ENCODE assay signal across 9 cellular contexts in genomic region chr19:56112313-56112709, GRCh38. TPM values are rescaled to one million over a fixed set of nuclear protein-coding genes. Genes with fewer than 3 reads are reported as not detected.
DNase-seq lines count a peak whose midpoint lies in the region; ATAC-seq and TF ChIP-seq lines count a peak whose summit lies in the region.
"Had no signal": no experiment of that assay in that cellular context is flagged by ENCODE, and none has a peak within 500 bp of the region (broad histone marks: within the 10 kb centered on the region; RNA-seq: fewer than 3 reads in every experiment).

No MANE protein-coding gene starts in this region.

- H2BK5ac ChIP-seq in mesenchymal stem cell (ENCODE audit: low read depth, low read length, poor library complexity, severe bottlenecking) = no peak overlapping the region

- H3K27ac Mint-ChIP-seq in activated B cell treated with CpG ODN at 0.5 μM for 24 hours = peak overlapping the region; percentile 84

- CTCF ChIA-PET in activated B cell treated with CpG ODN at 0.5 μM for 24 hours (lab: Charles Lee) = interaction anchor here (1.0 kb wide), 1 partner anchor 141 kb away, joined by 3 read pairs; no protein-coding TSS in a partner anchor

- DNase-seq in GM20000 (ENCODE audit: low spot score) = peak; percentile 42
- DNase-seq in activated B cell treated with CpG ODN at 0.5 μM for 24 hours = no peak
- DNase-seq in mesenchymal stem cell = no peak
- DNase-seq in A172 (ENCODE audit: low spot score) = no peak
- DNase-seq in stimulated activated CD4-positive, alpha-beta T cell treated with anti-CD3 and anti-CD28 coated beads, Interleukin-12 subunit alpha, Interleukin-12 subunit beta, amount 100 ng/mL, for 4 hours = no peak
- DNase-seq in D341Med (ENCODE audit: low spot score) = no peak
- DNase-seq: T-helper 9 cell had no signal

- H4K8ac ChIP-seq in mesenchymal stem cell (ENCODE audit: low read length) = no peak overlapping the region

- ATAC-seq in activated B cell treated with CpG ODN at 0.5 μM for 24 hours (ENCODE audit: low read depth) = no peak
- no peak for ATAC-seq in GM18870 (IDR thresholded peaks at IDR 0.05; ENCODE audit: unreplicated experiment)

- peaks cover 9% of the 10 kb centered on the region for H3K36me3 Mint-ChIP-seq in activated B cell treated with CpG ODN at 0.5 μM for 24 hours (ENCODE audit: low read depth)

- H2BK15ac ChIP-seq in mesenchymal stem cell (ENCODE audit: low read depth, poor library complexity, severe bottlenecking) = no peak overlapping the region

- H2AK5ac ChIP-seq in mesenchymal stem cell (ENCODE audit: low read length, severe bottlenecking) = peak overlapping the region; percentile 72

- no peaks in the 10 kb centered on the region for H3K9me3 Mint-ChIP-seq in activated B cell treated with CpG ODN at 0.5 μM for 24 hours

- peaks cover 16% of the 10 kb centered on the region; the same call in 1 of the 2 replicates for H3K36me3 ChIP-seq in BLaER1
- H3K36me3 ChIP-seq in mesenchymal stem cell (ENCODE audit: control insufficient read depth in 1 of 2, insufficient read depth in 2 of 2, low read depth in 1 of 2, low read length in 2 of 2) = peaks cover 3 to 45% of the 10 kb centered on the region in 2 experiments

- H3K4me1 ChIP-seq in BLaER1 = peaks cover 99% of the 10 kb centered on the region
- H3K4me1 ChIP-seq in mesenchymal stem cell (ENCODE audit: control insufficient read depth, insufficient read depth, low read depth, low read length) = peaks cover 70% of the 10 kb centered on the region

- peak overlapping the region; percentile 58 for H3K4me3 Mint-ChIP-seq in activated B cell treated with CpG ODN at 0.5 μM for 24 hours

- no peak overlapping the region for H2BK12ac ChIP-seq in mesenchymal stem cell (ENCODE audit: low read length in 2 of 2)

- no peak overlapping the region for H3K18ac ChIP-seq in mesenchymal stem cell (ENCODE audit: low read depth in 1 of 2, low read length in 2 of 2)

- H3K9me3 ChIP-seq in BLaER1 (no peaks in the 10 kb centered on the region), mesenchymal stem cell (ENCODE audit: control insufficient read depth, low read length) (no peaks in the 10 kb centered on the region)

- H3K27ac ChIP-seq in BLaER1 = peak overlapping the region; percentile 90
- H3K27ac ChIP-seq in mesenchymal stem cell (ENCODE audit: low read length, poor library complexity, severe bottlenecking) = no peak overlapping the region

- H3K9ac ChIP-seq in BLaER1 (peak overlapping the region; percentile 81), mesenchymal stem cell (ENCODE audit: low read length) (no peak overlapping the region)

- H3K14ac ChIP-seq in mesenchymal stem cell (ENCODE audit: low read length in 2 of 2) = no peak overlapping the region

- H3K79me1 ChIP-seq in mesenchymal stem cell (replicated peaks; ENCODE audit: low read length, poor library complexity, severe bottlenecking) = peaks cover 2% of the 10 kb centered on the region

- H3K27me3 ChIP-seq in BLaER1 (no peaks in the 10 kb centered on the region), mesenchymal stem cell (ENCODE audit: control insufficient read depth in 1 of 2, insufficient read depth in 1 of 2, low read length in 2 of 2) (no peaks in the 10 kb centered on the region)

- 84% methylated on average over 6 of the region's 10 CpGs for WGBS in mesenchymal stem cell

- H3K4me2 ChIP-seq in BLaER1 (peak overlapping the region; percentile 98), mesenchymal stem cell (ENCODE audit: low read length, poor library complexity, severe bottlenecking) (no peak overlapping the region)

- no peak overlapping the region for H2AFZ ChIP-seq in mesenchymal stem cell (ENCODE audit: low read depth, low read length)

- TF ChIP-seq CTCF in GM20000 (IDR thresholded peaks at IDR 0.05; ENCODE audit: extremely low read depth, missing control alignments) = no peak
- no peak for TF ChIP-seq CTCF in activated B cell treated with CpG ODN at 0.5 μM for 24 hours (IDR thresholded peaks at IDR 0.05)

- no peak overlapping the region for H3K4ac ChIP-seq in mesenchymal stem cell (ENCODE audit: low read depth in 1 of 2, low read length in 2 of 2)

- no peaks in the 10 kb centered on the region for H3K27me3 Mint-ChIP-seq in activated B cell treated with CpG ODN at 0.5 μM for 24 hours

- POLR2A ChIA-PET in activated B cell treated with CpG ODN at 0.5 μM for 24 hours (lab: Charles Lee) = interaction anchor here (0.6 to 4.0 kb wide), 4 partner anchors 8 to 1885 kb away, joined by 3 to 51 read pairs (median 4); partner anchors contain the start of gene ZNF787

- peaks cover 80% of the 10 kb centered on the region for H3K4me1 Mint-ChIP-seq in activated B cell treated with CpG ODN at 0.5 μM for 24 hours

- no peak overlapping the region for H4K91ac ChIP-seq in mesenchymal stem cell (ENCODE audit: low read length)

- intact Hi-C loops in activated B cell treated with CpG ODN at 0.5 μM for 24 hours (cut with micrococcal nuclease) = no loop called here

- peaks cover 44% of the 10 kb centered on the region for H4K20me1 ChIP-seq in BLaER1

- no peak overlapping the region for H3K23ac ChIP-seq in mesenchymal stem cell (ENCODE audit: low read length in 2 of 2)

- no peak overlapping the region for H2BK120ac ChIP-seq in mesenchymal stem cell (ENCODE audit: low read depth, low read length)

- peak overlapping the region; percentile 65 for H3K4me3 ChIP-seq in BLaER1
- no peak overlapping the region for H3K4me3 ChIP-seq in mesenchymal stem cell (ENCODE audit: insufficient read depth in 1 of 2, low read depth in 1 of 2, low read length in 2 of 2)

RNA-seq across cellular contexts. Expression of gene ZNF787, which starts 8.8 kb away (rescaled TPM):
- 40.8 and 42.3 TPM in 2 replicates for total RNA-seq in activated B cell treated with CpG ODN at 0.5 μM for 24 hours
- polyA plus RNA-seq in mesenchymal stem cell (2013, experiment 1 of 2) = 20.5 TPM
- polyA plus RNA-seq in mesenchymal stem cell (2013, experiment 2 of 2) = 20.3 TPM
- total RNA-seq in A172 (2014; rRNA removed; shearing (Covaris generic)) = 18.1 and 44.8 TPM in 2 replicates

RNA-seq across cellular contexts. Expression of gene ZNF444, which starts 28.8 kb away (rescaled TPM):
- total RNA-seq in activated B cell treated with CpG ODN at 0.5 μM for 24 hours = 28.1 and 32.1 TPM in 2 replicates
- polyA plus RNA-seq in mesenchymal stem cell (2013, experiment 1 of 2) = 18.1 TPM
- polyA plus RNA-seq in mesenchymal stem cell (2013, experiment 2 of 2) = 17.4 TPM
- 27.5 and 29.4 TPM in 2 replicates for total RNA-seq in A172 (2014; rRNA removed; shearing (Covaris generic))
